8 cellular contexts compared by ENCODE assay signal in genomic region chr1:211416628-211417323, GRCh38.
A peak's percentile ranks its signal among the peaks of the same experiment; 100 is the strongest.
DNase-seq lines count a peak whose midpoint lies in the region; ATAC-seq and TF ChIP-seq lines count a peak whose summit lies in the region.
"Not testable (repeated sequence)": the region's sequence is repeated elsewhere in the genome, so short reads cannot be mapped to it uniquely, and the experiment has no call there.

No MANE protein-coding gene starts in this region.

- intact Hi-C loops in lower leg skin (cut with DNase I; ENCODE audit: low total_unique reads), result not testable (repeated sequence)

- not testable (repeated sequence) for H3K4me1 Mint-ChIP-seq in endothelial cell (ENCODE audit: unreplicated experiment)

- H3K9ac ChIP-seq in OCI-LY1 (ENCODE audit: low read length), result not testable (repeated sequence)

- not testable (repeated sequence) for H3K79me2 ChIP-seq in OCI-LY1 (ENCODE audit: insufficient read depth, low read length)

- not testable (repeated sequence) for H2AFZ ChIP-seq in OCI-LY1 (ENCODE audit: low read length)

- H3K9me2 ChIP-seq in OCI-LY1 (ENCODE audit: low read depth, low read length), result not testable (repeated sequence)

- H3K27me3 ChIP-seq in OCI-LY1 (ENCODE audit: insufficient read depth, low read length), result not testable (repeated sequence)

- 12 to 20% methylated on average over 15 to 39 of the region's 46 CpGs for WGBS in lower leg skin, 2 donors

- H3K36me3 Mint-ChIP-seq in endothelial cell (ENCODE audit: low read depth, unreplicated experiment), result not testable (repeated sequence)

- ATAC-seq in GM19452 (IDR thresholded peaks at IDR 0.05; ENCODE audit: unreplicated experiment) (peak; percentile 66), HG03280 (IDR thresholded peaks at IDR 0.05; ENCODE audit: unreplicated experiment) (peak; percentile 67)

- H3F3A ChIP-seq in OCI-LY1 (ENCODE audit: insufficient read depth, low read length), result not testable (repeated sequence)

- not testable (repeated sequence) for H3K9me3 ChIP-seq in OCI-LY1 (ENCODE audit: low read length)

- TF ChIP-seq CTCF in OCI-LY1 (IDR thresholded peaks at IDR 0.05; ENCODE audit: low read length); endothelial cell (IDR thresholded peaks at IDR 0.05; ENCODE audit: unreplicated experiment); lower leg skin (IDR thresholded peaks at IDR 0.05): not testable (repeated sequence)

- peak overlapping the region; percentile 72 for H3K4me3 Mint-ChIP-seq in endothelial cell (ENCODE audit: unreplicated experiment)

- DNase-seq in Ammon's horn (ENCODE audit: low spot score), result peak; percentile 3
- DNase-seq in activated T-cell treated with anti-CD3 and anti-CD28 coated beads for 48 hours (ENCODE audit: low read depth), result peak; percentile 57
- DNase-seq in endothelial cell (ENCODE audit: low spot score), result peak; percentile 46
- not testable (repeated sequence) for DNase-seq in lower leg skin (ENCODE audit: low spot score in 2 of 2)
- peak; percentile 52 for DNase-seq in stimulated activated CD4-positive, alpha-beta T cell treated with anti-CD3 and anti-CD28 coated beads, Interleukin-4, amount 100 ng/mL, for 1 hour

- H3K27me3 Mint-ChIP-seq in endothelial cell (ENCODE audit: unreplicated experiment), result not testable (repeated sequence)

- not testable (repeated sequence) for H3K9me3 Mint-ChIP-seq in endothelial cell (ENCODE audit: unreplicated experiment)

- H3K4me1 ChIP-seq in OCI-LY1 (ENCODE audit: insufficient read depth, low read length, severe bottlenecking), result peaks cover 11% of the 10 kb centered on the region

- H3K4me3 ChIP-seq in OCI-LY1 (ENCODE audit: low read depth, low read length, poor library complexity, severe bottlenecking) (peak overlapping the region; percentile 31), lower leg skin (ENCODE audit: low read depth, poor library complexity, severe bottlenecking) (peak overlapping the region; percentile 12)

- not testable (repeated sequence) for H4K20me1 ChIP-seq in OCI-LY1 (ENCODE audit: insufficient read depth, low read length)

- H3K4me2 ChIP-seq in OCI-LY1 (ENCODE audit: low read length), result peak overlapping the region; percentile 14

- H3K36me3 ChIP-seq in OCI-LY1 (ENCODE audit: insufficient read depth, low read length), result not testable (repeated sequence)

- H3K27ac Mint-ChIP-seq in endothelial cell (ENCODE audit: unreplicated experiment), result not testable (repeated sequence)

- H3K27ac ChIP-seq in OCI-LY1 (ENCODE audit: low read depth, low read length, poor library complexity, severe bottlenecking), result peak overlapping the region; percentile 73

- not testable (repeated sequence) for TF ChIP-seq POLR2A in lower leg skin (IDR thresholded peaks at IDR 0.05)
